Comparison of ENCODE assay signal across 8 cellular contexts in the genomic region with DNA sequence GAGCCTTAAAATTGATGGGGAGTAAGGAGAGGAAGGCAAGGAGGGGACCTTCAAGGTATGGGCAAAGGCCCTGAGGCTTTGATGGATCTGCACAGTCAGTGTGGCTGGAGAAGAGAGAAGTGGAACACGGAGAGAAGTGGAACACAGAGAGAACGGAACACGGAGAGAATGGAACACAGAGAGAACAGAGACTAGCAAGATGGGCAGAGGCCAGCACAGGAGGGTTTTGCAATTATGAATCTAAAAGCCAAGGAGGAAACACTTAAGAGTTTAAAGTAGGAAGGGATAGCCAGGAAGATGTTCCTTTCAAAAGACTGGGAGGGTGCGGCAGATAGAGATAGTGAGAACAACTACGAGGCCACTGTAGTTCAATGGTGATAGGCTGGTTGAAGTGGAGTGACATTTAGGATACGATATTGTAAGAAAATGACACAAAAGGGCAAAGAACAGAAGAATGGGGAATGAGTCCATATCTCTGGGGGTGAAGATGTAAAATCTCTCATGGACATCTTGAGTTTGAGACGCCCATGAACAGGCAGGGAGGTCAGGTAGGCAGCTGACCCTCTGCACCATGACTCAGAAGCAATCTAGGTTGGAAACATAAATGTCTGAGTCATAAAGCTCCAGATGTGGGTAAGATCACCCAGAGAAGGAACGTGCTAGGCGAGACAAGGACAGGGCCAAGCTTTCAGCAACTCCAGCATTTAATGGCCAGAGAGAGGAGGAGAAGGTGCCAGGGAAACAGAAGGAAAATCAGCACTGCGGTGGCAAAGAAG. TPM values are rescaled to one million over a fixed set of nuclear protein-coding genes. Genes with fewer than 3 reads are reported as not detected.
DNase-seq lines count a peak whose midpoint lies in the region; ATAC-seq, FAIRE-seq and TF ChIP-seq lines count a peak whose summit lies in the region.

No MANE protein-coding gene starts in this region.

- H4K20me1 ChIP-seq in PC-3 (ENCODE audit: low read length) (no peaks in the 10 kb centered on the region), endothelial cell of umbilical vein (replicated peaks; ENCODE audit: control insufficient read depth, extremely low read depth, insufficient read depth, low read length) (no peaks in the 10 kb centered on the region)

- H3K9ac ChIP-seq in PC-3 (ENCODE audit: low read length) (no peak overlapping the region), endothelial cell of umbilical vein (replicated peaks; ENCODE audit: extremely low read depth, insufficient read depth, low read length) (peak overlapping the region; percentile 7)

- no peak for TF ChIP-seq POLR2A in endothelial cell of umbilical vein (IDR thresholded peaks at IDR 0.05; ENCODE audit: low read depth, low read length)

- H3K36me3 ChIP-seq in Caco-2 (ENCODE audit: control insufficient read depth, insufficient read depth, low read length) (peaks cover 11% of the 10 kb centered on the region), PC-3 (ENCODE audit: low read depth, low read length) (no peaks in the 10 kb centered on the region), endothelial cell of umbilical vein (ENCODE audit: control insufficient read depth in 2 of 2, extremely low read depth in 1 of 2, insufficient read depth in 2 of 2, low read length in 2 of 2) (peaks cover 3 to 9% of the 10 kb centered on the region in 2 experiments)

- H2AFZ ChIP-seq in PC-3 (ENCODE audit: low read length) (no peak overlapping the region), endothelial cell of umbilical vein (ENCODE audit: low read depth, low read length) (no peak overlapping the region)

- no peaks in the 10 kb centered on the region for H3K9me2 ChIP-seq in PC-3 (replicated peaks; ENCODE audit: low read length)

- H3K27ac Mint-ChIP-seq in Caco-2 (ENCODE audit: unreplicated experiment) (peak overlapping the region; percentile 39), osteocyte (ENCODE audit: unreplicated experiment) (peak overlapping the region; percentile 98)

- peaks cover 50% of the 10 kb centered on the region for H3K4me1 Mint-ChIP-seq in Caco-2 (ENCODE audit: low read depth, unreplicated experiment)
- H3K4me1 Mint-ChIP-seq in osteocyte (ENCODE audit: unreplicated experiment), result peaks cover 91% of the 10 kb centered on the region

- peaks cover 60% of the 10 kb centered on the region for H3K79me2 ChIP-seq in PC-3 (ENCODE audit: low read length)
- peaks cover 64% of the 10 kb centered on the region for H3K79me2 ChIP-seq in endothelial cell of umbilical vein (ENCODE audit: control insufficient read depth, insufficient read depth, low read length)

- no peaks in the 10 kb centered on the region for H3K27me3 ChIP-seq in Caco-2 (replicated peaks; ENCODE audit: control insufficient read depth, insufficient read depth, low read length)
- no peaks in the 10 kb centered on the region for H3K27me3 ChIP-seq in PC-3 (ENCODE audit: low read length)
- H3K27me3 ChIP-seq in endothelial cell of umbilical vein (ENCODE audit: control insufficient read depth in 2 of 2, insufficient read depth in 2 of 2, low read length in 2 of 2), result no peaks in the 10 kb centered on the region

- dilution Hi-C loops in endothelial cell of umbilical vein (cut with MboI; ENCODE audit: extremely low pct_ligation_motif_present, low sequenced_read_pairs), result loop anchor here (10.0 kb wide), 1 partner anchor 56 kb away; no protein-coding TSS in a partner anchor

- peak; percentile 54 for ATAC-seq in PC-3
- no peak for ATAC-seq in HG02798 (IDR thresholded peaks at IDR 0.05; ENCODE audit: poor library complexity, unreplicated experiment)

- H3K4me1 ChIP-seq in Caco-2 (peaks cover 67% of the 10 kb centered on the region), PC-3 (ENCODE audit: insufficient read depth, low read length) (peaks cover 65% of the 10 kb centered on the region), endothelial cell of umbilical vein (ENCODE audit: control insufficient read depth, extremely low read depth, insufficient read depth, low read length) (peaks cover 68% of the 10 kb centered on the region)

- no peaks in the 10 kb centered on the region for H3K9me3 Mint-ChIP-seq in Caco-2 (ENCODE audit: unreplicated experiment)
- H3K9me3 Mint-ChIP-seq in osteocyte (ENCODE audit: unreplicated experiment), result no peaks in the 10 kb centered on the region

- H3K27me3 Mint-ChIP-seq in Caco-2 (ENCODE audit: insufficient read depth, unreplicated experiment) (no peaks in the 10 kb centered on the region), osteocyte (ENCODE audit: unreplicated experiment) (no peaks in the 10 kb centered on the region)

- POLR2A ChIA-PET in Caco-2 (lab: Charles Lee), result interaction anchor here (0.6 to 1.2 kb wide), 3 partner anchors 25 to 28 kb away, joined by 5 to 7 read pairs (median 5); partner anchors contain the start of gene ZMYND8
- POLR2A ChIA-PET in PC-3 (lab: Charles Lee; ENCODE audit: unreplicated experiment), result interaction anchor here (0.5 to 0.6 kb wide), 2 partner anchors 27 to 183 kb away, joined by 4 to 16 read pairs; no protein-coding TSS in a partner anchor
- POLR2A ChIA-PET in endothelial cell of umbilical vein (lab: Charles Lee), result interaction anchor here (0.5 to 1.3 kb wide), 3 partner anchors 11 to 218 kb away, joined by 7 to 11 read pairs (median 8); no protein-coding TSS in a partner anchor

- FAIRE-seq in endothelial cell of umbilical vein (lab: Jason Lieb, UNC), result peak; percentile 94

- H3F3A ChIP-seq in PC-3 (ENCODE audit: low read length, unreplicated experiment), result no peaks in the 10 kb centered on the region

- H3K4me3 Mint-ChIP-seq in Caco-2 (ENCODE audit: unreplicated experiment) (peak overlapping the region; percentile 0), osteocyte (ENCODE audit: unreplicated experiment) (peak overlapping the region; percentile 43)

- H3K36me3 Mint-ChIP-seq in Caco-2 (ENCODE audit: insufficient read depth, unreplicated experiment), result peaks cover 90% of the 10 kb centered on the region
- peaks cover 32% of the 10 kb centered on the region for H3K36me3 Mint-ChIP-seq in osteocyte (ENCODE audit: unreplicated experiment)

- H3K9me1 ChIP-seq in endothelial cell of umbilical vein (replicated peaks; ENCODE audit: control insufficient read depth, extremely low read depth, insufficient read depth, low read length), result no peaks in the 10 kb centered on the region

- DNase-seq in Caco-2, result no peak
- peak; percentile 85 for DNase-seq in PC-3
- peak; percentile 87 for DNase-seq in endothelial cell of umbilical vein (ENCODE audit: low read depth, low spot score)
- DNase-seq in osteocyte (ENCODE audit: extremely low spot score, unreplicated experiment), result no peak
- no peak for DNase-seq in NCI-H446 treated with DMSO at 0.1 percent for 48 hours (lab: John Stamatoyannopoulos, UW)
- no peak for DNase-seq in activated gamma-delta T cell (lab: John Stamatoyannopoulos, UW)
- DNase-seq in NCI-H82 (lab: John Stamatoyannopoulos, UW), result no peak

- intact Hi-C loops in Caco-2 (cut with micrococcal nuclease; ENCODE audit: unreplicated experiment) (no loop called here), PC-3 (cut with micrococcal nuclease) (no loop called here), endothelial cell of umbilical vein (cut with micrococcal nuclease) (no loop called here)

- BruUV-seq in Caco-2 (replicated peaks; lab: Mats Ljungman, UMichigan) (no TSS peak), PC-3 (replicated peaks; lab: Mats Ljungman, UMichigan) (no TSS peak), endothelial cell of umbilical vein (replicated peaks; lab: Mats Ljungman, UMichigan) (no TSS peak)

- no peaks in the 10 kb centered on the region for H3K9me3 ChIP-seq in Caco-2
- H3K9me3 ChIP-seq in PC-3 (ENCODE audit: low read length), result no peaks in the 10 kb centered on the region
- H3K9me3 ChIP-seq in endothelial cell of umbilical vein (replicated peaks; ENCODE audit: control insufficient read depth, insufficient read depth, low read length), result no peaks in the 10 kb centered on the region

- H3K4me3 ChIP-seq in Caco-2 (ENCODE audit: low read depth, low read length) (no peak overlapping the region), PC-3 (ENCODE audit: low read length) (no peak overlapping the region), endothelial cell of umbilical vein (replicated peaks in 1 of 3; ENCODE audit: insufficient read depth in 1 of 3, low read depth in 1 of 3, low read length in 3 of 3) (no peak overlapping the region)

- CTCF ChIA-PET in Caco-2 (lab: Charles Lee) (interaction anchor here (1.3 to 3.1 kb wide), 2 partner anchors 53 kb away, joined by 8 to 12 read pairs; no protein-coding TSS in a partner anchor), PC-3 (lab: Charles Lee) (interaction anchor here (0.6 to 1.3 kb wide), 3 partner anchors 24 to 53 kb away, joined by 4 to 7 read pairs (median 5); no protein-coding TSS in a partner anchor), endothelial cell of umbilical vein (lab: Charles Lee) (interaction anchor here (0.7 to 7.1 kb wide), 8 partner anchors 9 to 290 kb away, joined by 3 to 58 read pairs (median 5); no protein-coding TSS in a partner anchor)

- TF ChIP-seq CTCF in Caco-2 (IDR thresholded peaks at IDR 0.05; ENCODE audit: insufficient read depth in 1 of 2, low read depth in 1 of 2, low read length in 1 of 2, severe bottlenecking in 1 of 2, unreplicated experiment in 1 of 2) (no peak), PC-3 (conservative IDR thresholded peaks at IDR 0.05; ENCODE audit: low read depth, low read length) (no peak), endothelial cell of umbilical vein (IDR thresholded peaks at IDR 0.05; ENCODE audit: extremely low read depth in 1 of 2, insufficient read depth in 1 of 2, low read depth in 1 of 2, low read length in 2 of 2) (no peak), osteocyte (IDR thresholded peaks at IDR 0.05) (no peak)

- peak overlapping the region; percentile 61 for H3K4me2 ChIP-seq in PC-3 (ENCODE audit: low read length)
- peak overlapping the region; percentile 26 for H3K4me2 ChIP-seq in endothelial cell of umbilical vein (ENCODE audit: insufficient read depth, low read length)

- H3K27ac ChIP-seq in PC-3 (ENCODE audit: low read length) (peak overlapping the region; percentile 56), endothelial cell of umbilical vein (ENCODE audit: insufficient read depth, low read depth, low read length) (peak overlapping the region; percentile 56)

TF ChIP-seq in endothelial cell of umbilical vein, 7 proteins besides CTCF, POLR2A, EP300 and RAD21 (continues in another document):
- TF ChIP-seq FOS (IDR thresholded peaks at IDR 0.05; ENCODE audit: borderline replicate concordance, insufficient read depth, low read length), result peak; percentile 99

RNA-seq across cellular contexts. Expression of gene ZMYND8, which starts 25.4 kb away (rescaled TPM):
- 180 and 194 TPM in 2 replicates for total RNA-seq in Caco-2 (2022)
- 11.6 and 12.8 TPM in 2 replicates for total RNA-seq in PC-3 (2014; rRNA removed)
- 75.2 and 76.3 TPM in 2 replicates for total RNA-seq in endothelial cell of umbilical vein
- polyA plus RNA-seq in endothelial cell of umbilical vein, result 26.4 and 30.6 TPM in 2 replicates
- 31.6 and 33.3 TPM in 2 replicates for polyA plus RNA-seq in endothelial cell of umbilical vein (2011; cell fraction: cytosol; rRNA removed)
- polyA plus RNA-seq in endothelial cell of umbilical vein (2011; cell fraction: nucleus; rRNA removed), result 107 and 122 TPM in 2 replicates
- 55.4 and 56.4 TPM in 2 replicates for polyA plus RNA-seq in endothelial cell of umbilical vein (2012)
- 47.8 and 61.9 TPM in 2 replicates for polyA minus RNA-seq in endothelial cell of umbilical vein
- 6.9 TPM for polyA minus RNA-seq in endothelial cell of umbilical vein (2011; cell fraction: cytosol; rRNA and poly(A)+ RNA removed)
- polyA minus RNA-seq in endothelial cell of umbilical vein (2011; cell fraction: nucleus; rRNA and poly(A)+ RNA removed), result 82.0 and 106 TPM in 2 replicates
- total RNA-seq in osteocyte, result 96.5 and 111 TPM in 2 replicates

Comparison
In these comparisons a context has a peak if more than half of its experiments do, and no peak if none do; other contexts are left out.
1. DNase-seq: peak in PC-3 (single experiment) and endothelial cell of umbilical vein (single experiment); none in Caco-2 (0 of 2), osteocyte (single experiment), NCI-H446 treated with DMSO at 0.1 percent for 48 hours (single experiment), activated gamma-delta T cell (single experiment) and NCI-H82 (single experiment).